ENCODE assay signal across 9 cellular contexts in genomic region chr3:177201707-177202397, GRCh38. TPM values are rescaled to one million over a fixed set of nuclear protein-coding genes. Genes with fewer than 3 reads are reported as not detected.
DNase-seq lines count a peak whose midpoint lies in the region; ATAC-seq, FAIRE-seq and TF ChIP-seq lines count a peak whose summit lies in the region.
"Had no signal": no experiment of that assay in that cellular context is flagged by ENCODE, and none has a peak within 500 bp of the region (broad histone marks: within the 10 kb centered on the region; RNA-seq: fewer than 3 reads in every experiment).

No MANE protein-coding gene starts in this region.

- H3K36me3 Mint-ChIP-seq in CD14-positive monocyte (no peaks in the 10 kb centered on the region), natural killer cell (no peaks in the 10 kb centered on the region), endothelial cell (ENCODE audit: low read depth, unreplicated experiment) (peaks cover 4% of the 10 kb centered on the region)
- peaks cover 7% of the 10 kb centered on the region for H3K36me3 Mint-ChIP-seq in activated CD8-positive, alpha-beta T cell treated with anti-CD3 and anti-CD28 coated beads, Interleukin-2, amount 10 ng/mL, durations not matched to agents 7 days and 5 days (ENCODE audit: low read depth)

- H3K27me3 ChIP-seq in testis (no peaks in the 10 kb centered on the region), ovary (no peaks in the 10 kb centered on the region)

- H3K36me3 ChIP-seq in testis (ENCODE audit: low read depth, missing control alignments) (no peaks in the 10 kb centered on the region), ovary (no peaks in the 10 kb centered on the region)

- no peaks in the 10 kb centered on the region for H3K9me3 ChIP-seq in testis
- no peaks in the 10 kb centered on the region for H3K9me3 ChIP-seq in ovary

- H3K4me3 Mint-ChIP-seq in CD14-positive monocyte: peak overlapping the region; percentile 4 to 66
- H3K4me3 Mint-ChIP-seq in activated CD8-positive, alpha-beta T cell treated with anti-CD3 and anti-CD28 coated beads, Interleukin-2, amount 10 ng/mL, durations not matched to agents 7 days and 5 days: peak overlapping the region; percentile 67
- H3K4me3 Mint-ChIP-seq in natural killer cell: peak overlapping the region; percentile 63
- H3K4me3 Mint-ChIP-seq in endothelial cell (ENCODE audit: unreplicated experiment): no peak overlapping the region

- H3K4me3 ChIP-seq in testis (no peak overlapping the region), ovary (no peak overlapping the region)

- TF ChIP-seq CTCF in CD14-positive monocyte (IDR thresholded peaks at IDR 0.05): no peak
- no peak for TF ChIP-seq CTCF in natural killer cell (IDR thresholded peaks at IDR 0.05)
- TF ChIP-seq CTCF in testis (IDR thresholded peaks at IDR 0.05): no peak
- TF ChIP-seq CTCF in endothelial cell (IDR thresholded peaks at IDR 0.05; ENCODE audit: unreplicated experiment): no peak
- no peak for TF ChIP-seq CTCF in ovary (IDR thresholded peaks at IDR 0.05)

- DNase-seq in CD14-positive monocyte (ENCODE audit: low spot score): no peak
- peak; percentile 69 for DNase-seq in HTR-8/SVneo (ENCODE audit: insufficient read length, low spot score)
- peak; percentile 80 for DNase-seq in activated CD8-positive, alpha-beta T cell treated with anti-CD3 and anti-CD28 coated beads, Interleukin-2, amount 10 ng/mL, durations not matched to agents 7 days and 5 days
- DNase-seq in natural killer cell: peak; percentile 40
- no peak for DNase-seq in testis
- DNase-seq in endothelial cell (ENCODE audit: low spot score): no peak
- no peak for DNase-seq in ovary

- CTCF ChIA-PET in activated CD8-positive, alpha-beta T cell treated with anti-CD3 and anti-CD28 coated beads, Interleukin-2, amount 10 ng/mL, durations not matched to agents 7 days and 5 days (lab: Charles Lee): interaction anchor here (1.6 kb wide), 1 partner anchor 151 kb away, joined by 4 read pairs; no protein-coding TSS in a partner anchor

- ATAC-seq in GM21381 (IDR thresholded peaks at IDR 0.05; ENCODE audit: unreplicated experiment) (peak; percentile 75), natural killer cell (peak; percentile 55 to 70 (median 56))
- ATAC-seq in activated CD8-positive, alpha-beta T cell treated with anti-CD3 and anti-CD28 coated beads, Interleukin-2, amount 10 ng/mL, durations not matched to agents 7 days and 5 days: peak; percentile 61

- FAIRE-seq in HTR-8/SVneo (lab: Jason Lieb, UNC): peak; percentile 49
- FAIRE-seq: G401.6 had no signal

- intact Hi-C loops in CD14-positive monocyte (cut with micrococcal nuclease): no loop called here
- intact Hi-C loops in natural killer cell (cut with micrococcal nuclease): no loop called here
- intact Hi-C loops in testis (cut with DNase I; ENCODE audit: low total_unique reads): no loop called here
- intact Hi-C loops in ovary (cut with DNase I): no loop called here

- no peak for TF ChIP-seq EP300 in ovary (IDR thresholded peaks at IDR 0.05)

- H3K9me3 Mint-ChIP-seq in CD14-positive monocyte (peaks cover 0 to 7% (median 6%) of the 10 kb centered on the region in 7 donors), natural killer cell (no peaks in the 10 kb centered on the region), endothelial cell (ENCODE audit: unreplicated experiment) (no peaks in the 10 kb centered on the region)
- no peaks in the 10 kb centered on the region for H3K9me3 Mint-ChIP-seq in activated CD8-positive, alpha-beta T cell treated with anti-CD3 and anti-CD28 coated beads, Interleukin-2, amount 10 ng/mL, durations not matched to agents 7 days and 5 days (ENCODE audit: insufficient read depth)

- H3K4me1 ChIP-seq in testis (peaks cover 12% of the 10 kb centered on the region), ovary (ENCODE audit: insufficient read depth) (no peaks in the 10 kb centered on the region)

- H3K27me3 Mint-ChIP-seq in CD14-positive monocyte (ENCODE audit: low read depth in 3 of 3) (no peaks in the 10 kb centered on the region), natural killer cell (ENCODE audit: low read depth in 2 of 2) (no peaks in the 10 kb centered on the region), endothelial cell (ENCODE audit: unreplicated experiment) (peaks cover 12% of the 10 kb centered on the region)
- H3K27me3 Mint-ChIP-seq in activated CD8-positive, alpha-beta T cell treated with anti-CD3 and anti-CD28 coated beads, Interleukin-2, amount 10 ng/mL, durations not matched to agents 7 days and 5 days (ENCODE audit: low read depth): no peaks in the 10 kb centered on the region

- H3K27ac ChIP-seq in testis (no peak overlapping the region), ovary (no peak overlapping the region)

- POLR2A ChIA-PET in activated CD8-positive, alpha-beta T cell treated with anti-CD3 and anti-CD28 coated beads, Interleukin-2, amount 10 ng/mL, durations not matched to agents 7 days and 5 days (lab: Charles Lee): interaction anchor here (0.7 to 1.9 kb wide), 5 partner anchors 14 to 157 kb away, joined by 3 to 19 read pairs (median 4); no protein-coding TSS in a partner anchor

- H3K27ac Mint-ChIP-seq in CD14-positive monocyte (peak overlapping the region in 4 of 7 donors; percentile 25 to 63 (median 48)), natural killer cell (peak overlapping the region; percentile 72 to 80), endothelial cell (ENCODE audit: unreplicated experiment) (no peak overlapping the region)
- H3K27ac Mint-ChIP-seq in activated CD8-positive, alpha-beta T cell treated with anti-CD3 and anti-CD28 coated beads, Interleukin-2, amount 10 ng/mL, durations not matched to agents 7 days and 5 days: peak overlapping the region; percentile 95

- H3K4me1 Mint-ChIP-seq in CD14-positive monocyte: peaks cover 21% of the 10 kb centered on the region
- H3K4me1 Mint-ChIP-seq in activated CD8-positive, alpha-beta T cell treated with anti-CD3 and anti-CD28 coated beads, Interleukin-2, amount 10 ng/mL, durations not matched to agents 7 days and 5 days (ENCODE audit: low read depth): peaks cover 58% of the 10 kb centered on the region
- H3K4me1 Mint-ChIP-seq in natural killer cell: peaks cover 27 to 32% of the 10 kb centered on the region in 2 donors
- H3K4me1 Mint-ChIP-seq in endothelial cell (ENCODE audit: unreplicated experiment): peaks cover 13% of the 10 kb centered on the region

- WGBS in testis, 2 donors: 79 to 85% methylated on average over 8 of the region's 8 CpGs
- WGBS in ovary, 3 donors: 83 to 85% (median 84%) methylated on average over 8 of the region's 8 CpGs

- TF ChIP-seq POLR2A in testis (IDR thresholded peaks at IDR 0.05): no peak
- no peak for TF ChIP-seq POLR2A in ovary (IDR thresholded peaks at IDR 0.05)

RNA-seq across cellular contexts. Expression of gene TBL1XR1, which starts 4.6 kb away (rescaled TPM):
- polyA plus RNA-seq in CD14-positive monocyte: 10 to 100 TPM; 10.2 to 20.4 TPM
- total RNA-seq in activated CD8-positive, alpha-beta T cell treated with anti-CD3 and anti-CD28 coated beads, Interleukin-2, amount 10 ng/mL, durations not matched to agents 7 days and 5 days: 100 to 1,000 TPM; 165 to 166 TPM
- total RNA-seq in natural killer cell: 100 to 1,000 TPM in 1 of 3 donors, 10 to 100 TPM in 2; 74.6 to 118 (median 81.7) TPM
- 10 to 100 TPM; 59.8 to 67.6 TPM for total RNA-seq in testis
- 44.2 TPM for polyA plus RNA-seq in testis (ENCODE audit: insufficient read depth, low read depth, low replicate concordance)
- 156 TPM for total RNA-seq in endothelial cell (ENCODE audit: unreplicated experiment)
- 100 to 1,000 TPM in 5 of 7 donors, 10 to 100 TPM in 2; 73.8 to 160 (median 132) TPM for total RNA-seq in ovary
- 10 to 100 TPM; 30.0 to 36.2 TPM for polyA plus RNA-seq in ovary

Comparison
In these comparisons a context has a peak if more than half of its experiments do, and no peak if none do; other contexts are left out.
1. DNase-seq: peak in HTR-8/SVneo (single experiment), activated CD8-positive, alpha-beta T cell treated with anti-CD3 and anti-CD28 coated beads, Interleukin-2, amount 10 ng/mL, durations not matched to agents 7 days and 5 days (single experiment) and natural killer cell (single experiment); none in CD14-positive monocyte (single experiment), testis (single experiment), endothelial cell (single experiment) and ovary (0 of 5).
2. Peak in every context shown above with its lines, with median percentiles within 50 percentile points of each other: ATAC-seq.